ENCODE assay signal across 13 cellular contexts in genomic region chr6:46648869-46649488, GRCh38. TPM values are rescaled to one million over a fixed set of nuclear protein-coding genes. Genes with fewer than 3 reads are reported as not detected.
A peak's percentile ranks its signal among the peaks of the same experiment; 100 is the strongest.
DNase-seq lines count a peak whose midpoint lies in the region; ATAC-seq, FAIRE-seq and TF ChIP-seq lines count a peak whose summit lies in the region.
"Had no signal": no experiment of that assay in that cellular context is flagged by ENCODE, and none has a peak within 500 bp of the region (broad histone marks: within the 10 kb centered on the region; RNA-seq: fewer than 3 reads in every experiment).

No MANE protein-coding gene starts in this region.

- no peak for FAIRE-seq in GM12892 (lab: Jason Lieb, UNC)

- peak; percentile 90 for DNase-seq in DMS53 (lab: John Stamatoyannopoulos, UW)
- peak; percentile 12 for DNase-seq in HPDE6-E6E7 (ENCODE audit: extremely low spot score)
- peak; percentile 9 for DNase-seq in amniotic epithelial cell (ENCODE audit: low read depth)
- DNase-seq in left lobe of liver (ENCODE audit: low spot score), result peak; percentile 56
- no peak for DNase-seq in mesenteric fat pad (ENCODE audit: low spot score)
- DNase-seq in posterior vena cava (ENCODE audit: low spot score), result no peak
- DNase-seq in GM12892 (ENCODE audit: insufficient read length), result no peak
- DNase-seq: activated CD8-positive, alpha-beta T cell treated with anti-CD3 and anti-CD28 coated beads, Interleukin-2, amount 10 ng/mL, durations not matched to agents 7 days and 5 days; DND-41; endodermal cell; MM.1S had no signal

- TF ChIP-seq POLR2A in GM12892 (IDR thresholded peaks at IDR 0.05; ENCODE audit: low read depth, low read length), result no peak

- peak; percentile 16 for ATAC-seq in left lobe of liver
- ATAC-seq: activated CD8-positive, alpha-beta T cell treated with anti-CD3 and anti-CD28 coated beads, Interleukin-2, amount 10 ng/mL, durations not matched to agents 7 days and 5 days; gastroesophageal sphincter had no signal

- intact Hi-C loops in posterior vena cava (cut with DNase I), result no loop called here

RNA-seq across cellular contexts. Expression of gene CYP39A1, which starts 3.6 kb away (rescaled TPM):
- total RNA-seq in left lobe of liver, result 35.9 TPM
- total RNA-seq in mesenteric fat pad, result 1.1 TPM
- 1 to 10 TPM; 1.5 to 3.7 TPM for total RNA-seq in posterior vena cava
- not detected for polyA plus RNA-seq in GM12892 (2012; ENCODE audit: missing spikeins)
- total RNA-seq: activated CD8-positive, alpha-beta T cell treated with anti-CD3 and anti-CD28 coated beads, Interleukin-2, amount 10 ng/mL, durations not matched to agents 7 days and 5 days had no signal
- polyA plus RNA-seq: BJ had no signal

RNA-seq across cellular contexts. Expression of gene SLC25A27, which starts 3.8 kb away (rescaled TPM):
- 15.1 TPM for total RNA-seq in left lobe of liver
- total RNA-seq in mesenteric fat pad, result 12.9 TPM
- 10 to 100 TPM; 14.0 to 14.9 TPM for total RNA-seq in posterior vena cava
- not detected for polyA plus RNA-seq in GM12892 (2012; ENCODE audit: missing spikeins)
- total RNA-seq: activated CD8-positive, alpha-beta T cell treated with anti-CD3 and anti-CD28 coated beads, Interleukin-2, amount 10 ng/mL, durations not matched to agents 7 days and 5 days had no signal

RNA-seq across cellular contexts. Expression of gene TDRD6, which starts 38.7 kb away (rescaled TPM):
- total RNA-seq in left lobe of liver (1.1 TPM), mesenteric fat pad (0.58 TPM), posterior vena cava (under 1 TPM; 0.52 to 0.74 TPM)
- polyA plus RNA-seq in GM12892 (2012; ENCODE audit: missing spikeins), result not detected
- total RNA-seq: activated CD8-positive, alpha-beta T cell treated with anti-CD3 and anti-CD28 coated beads, Interleukin-2, amount 10 ng/mL, durations not matched to agents 7 days and 5 days had no signal
- polyA plus RNA-seq: BJ had no signal

Comparison
In these comparisons a context has a peak if more than half of its experiments do, and no peak if none do; other contexts are left out.
1. DNase-seq: peak in DMS53 (single experiment), HPDE6-E6E7 (single experiment), amniotic epithelial cell (single experiment) and left lobe of liver (single experiment); none in mesenteric fat pad (single experiment), posterior vena cava (single experiment) and GM12892 (single experiment).